Comparison of ENCODE assay signal across 8 cellular contexts in genomic region chr1:43653339-43653738, GRCh38. TPM values are rescaled to one million over a fixed set of nuclear protein-coding genes. Genes with fewer than 3 reads are reported as not detected.
DNase-seq lines count a peak whose midpoint lies in the region; ATAC-seq and TF ChIP-seq lines count a peak whose summit lies in the region.

No MANE protein-coding gene starts in this region.

- H3K4me3 Mint-ChIP-seq in CD8-positive, alpha-beta T cell = no peak overlapping the region
- H3K4me3 Mint-ChIP-seq in activated CD4-positive, alpha-beta memory T cell treated with anti-CD3 and anti-CD28 coated beads, Interleukin-2, amount 10 ng/mL, durations not matched to agents 7 days and 5 days = no peak overlapping the region

- peaks cover 11% of the 10 kb centered on the region for H3K36me3 ChIP-seq in CD8-positive, alpha-beta T cell (ENCODE audit: insufficient read depth, low read length)
- H3K36me3 ChIP-seq in iPS-18a (ENCODE audit: control insufficient read depth, low read depth, low read length) = peaks cover 43% of the 10 kb centered on the region

- no peaks in the 10 kb centered on the region for H3K9me3 Mint-ChIP-seq in CD8-positive, alpha-beta T cell
- no peaks in the 10 kb centered on the region for H3K9me3 Mint-ChIP-seq in activated CD4-positive, alpha-beta memory T cell treated with anti-CD3 and anti-CD28 coated beads, Interleukin-2, amount 10 ng/mL, durations not matched to agents 7 days and 5 days

- H3K9me3 ChIP-seq in CD8-positive, alpha-beta T cell (ENCODE audit: low read length) = no peaks in the 10 kb centered on the region
- H3K9me3 ChIP-seq in iPS-18a (ENCODE audit: control insufficient read depth, low read depth, low read length) = no peaks in the 10 kb centered on the region

- no peak overlapping the region for H3K27ac ChIP-seq in CD8-positive, alpha-beta T cell (ENCODE audit: low read depth, low read length)
- peak overlapping the region; percentile 30 for H3K27ac ChIP-seq in iPS-18a (ENCODE audit: low read length)

- POLR2A ChIA-PET in CD8-positive, alpha-beta T cell (lab: Charles Lee) = interaction anchor here (1.3 kb wide), 1 partner anchor 54 kb away, joined by 3 read pairs; the partner anchor contains the start of gene ST3GAL3
- POLR2A ChIA-PET in activated CD4-positive, alpha-beta memory T cell treated with anti-CD3 and anti-CD28 coated beads, Interleukin-2, amount 10 ng/mL, durations not matched to agents 7 days and 5 days (lab: Charles Lee) = interaction anchor here (1.0 to 5.2 kb wide), 4 partner anchors 11 to 285 kb away, joined by 3 to 64 read pairs (median 6); partner anchors contain the start of gene ST3GAL3

- peak overlapping the region; percentile 3 for H3K27ac Mint-ChIP-seq in CD8-positive, alpha-beta T cell
- H3K27ac Mint-ChIP-seq in activated CD4-positive, alpha-beta memory T cell treated with anti-CD3 and anti-CD28 coated beads, Interleukin-2, amount 10 ng/mL, durations not matched to agents 7 days and 5 days = peak overlapping the region; percentile 1

- CTCF ChIA-PET in CD8-positive, alpha-beta T cell (lab: Charles Lee) = no interaction called here
- CTCF ChIA-PET in activated CD4-positive, alpha-beta memory T cell treated with anti-CD3 and anti-CD28 coated beads, Interleukin-2, amount 10 ng/mL, durations not matched to agents 7 days and 5 days (lab: Charles Lee) = interaction anchor here (0.9 to 1.4 kb wide), 5 partner anchors 11 to 426 kb away, joined by 3 to 5 read pairs (median 4); no protein-coding TSS in a partner anchor

- no peak for DNase-seq in CD8-positive, alpha-beta T cell
- DNase-seq in HFF-Myc (ENCODE audit: extremely low read depth, low read depth) (peak; percentile 14), NCI-H1694 treated with DMSO at 0.1 percent for 48 hours (lab: John Stamatoyannopoulos, UW) (no peak)
- DNase-seq in activated CD4-positive, alpha-beta memory T cell treated with anti-CD3 and anti-CD28 coated beads, Interleukin-2, amount 10 ng/mL, durations not matched to agents 7 days and 5 days = peak; percentile 20
- no peak for DNase-seq in stimulated activated CD4-positive, alpha-beta T cell treated with anti-CD3 and anti-CD28 coated beads, Interleukin-4, amount 100 ng/mL, for 1 hour
- no peak for DNase-seq in activated CD8-positive, alpha-beta memory T cell treated with anti-CD3 and anti-CD28 coated beads, Interleukin-2, amount 50 U/mL, for 48 hours

- no peaks in the 10 kb centered on the region for H3K27me3 ChIP-seq in CD8-positive, alpha-beta T cell (ENCODE audit: insufficient read depth, low read length)
- H3K27me3 ChIP-seq in iPS-18a (ENCODE audit: control insufficient read depth, insufficient read depth, low read length) = no peaks in the 10 kb centered on the region

- TF ChIP-seq CTCF in CD8-positive, alpha-beta T cell (IDR thresholded peaks at IDR 0.05) = no peak
- peak; percentile 37 for TF ChIP-seq CTCF in HFF-Myc (IDR thresholded peaks at IDR 0.05; ENCODE audit: low read depth, low read length, missing control alignments)

- H3K4me1 ChIP-seq in CD8-positive, alpha-beta T cell (ENCODE audit: insufficient read depth, low read length) = peaks cover 17% of the 10 kb centered on the region
- peaks cover 18% of the 10 kb centered on the region for H3K4me1 ChIP-seq in iPS-18a (ENCODE audit: control insufficient read depth, low read depth, low read length)

- intact Hi-C loops in CD8-positive, alpha-beta T cell (cut with DNase I, micrococcal nuclease) = loop anchor here in 1 of 2 experiments (5.0 to 10.0 kb wide), 4 partner anchors 296 to 1849 kb away; partner anchors contain the start of genes CCDC163, CDC20, CFAP57 and DMAP1

- H3K27me3 Mint-ChIP-seq in CD8-positive, alpha-beta T cell (ENCODE audit: low read depth) = no peaks in the 10 kb centered on the region
- no peaks in the 10 kb centered on the region for H3K27me3 Mint-ChIP-seq in activated CD4-positive, alpha-beta memory T cell treated with anti-CD3 and anti-CD28 coated beads, Interleukin-2, amount 10 ng/mL, durations not matched to agents 7 days and 5 days

- peaks cover 54% of the 10 kb centered on the region for H3K36me3 Mint-ChIP-seq in CD8-positive, alpha-beta T cell
- H3K36me3 Mint-ChIP-seq in activated CD4-positive, alpha-beta memory T cell treated with anti-CD3 and anti-CD28 coated beads, Interleukin-2, amount 10 ng/mL, durations not matched to agents 7 days and 5 days (ENCODE audit: low read depth) = peaks cover 35% of the 10 kb centered on the region

- ATAC-seq in CD8-positive, alpha-beta T cell = no peak
- no peak for ATAC-seq in GM19035 (IDR thresholded peaks at IDR 0.05; ENCODE audit: unreplicated experiment)

- peaks cover 41% of the 10 kb centered on the region for H3K4me1 Mint-ChIP-seq in CD8-positive, alpha-beta T cell (ENCODE audit: low read depth)
- H3K4me1 Mint-ChIP-seq in activated CD4-positive, alpha-beta memory T cell treated with anti-CD3 and anti-CD28 coated beads, Interleukin-2, amount 10 ng/mL, durations not matched to agents 7 days and 5 days = peaks cover 37% of the 10 kb centered on the region

- no peak overlapping the region for H3K9ac ChIP-seq in iPS-18a (ENCODE audit: low read length)

- no peak overlapping the region for H3K4me3 ChIP-seq in CD8-positive, alpha-beta T cell (ENCODE audit: low read depth, low read length)
- H3K4me3 ChIP-seq in HFF-Myc (replicated peaks; ENCODE audit: low read depth, low read length) (no peak overlapping the region), iPS-18a (ENCODE audit: low read length) (peak overlapping the region; percentile 46)

RNA-seq across cellular contexts. Expression of gene KDM4A, which starts 3.4 kb away (rescaled TPM):
- 10 to 100 TPM; 20.0 to 22.5 TPM for total RNA-seq in CD8-positive, alpha-beta T cell
- total RNA-seq in activated CD4-positive, alpha-beta memory T cell treated with anti-CD3 and anti-CD28 coated beads, Interleukin-2, amount 10 ng/mL, durations not matched to agents 7 days and 5 days = 10 to 100 TPM; 45.3 to 49.4 TPM

RNA-seq across cellular contexts. Expression of gene ST3GAL3, which starts 54.0 kb away (rescaled TPM):
- 10 to 100 TPM; 12.2 to 14.2 TPM for total RNA-seq in CD8-positive, alpha-beta T cell
- total RNA-seq in activated CD4-positive, alpha-beta memory T cell treated with anti-CD3 and anti-CD28 coated beads, Interleukin-2, amount 10 ng/mL, durations not matched to agents 7 days and 5 days = 10 to 100 TPM; 14.2 to 16.9 TPM

Comparison
In these comparisons a context has a peak if more than half of its experiments do, and no peak if none do; other contexts are left out.
1. DNase-seq: peak in HFF-Myc (single experiment) and activated CD4-positive, alpha-beta memory T cell treated with anti-CD3 and anti-CD28 coated beads, Interleukin-2, amount 10 ng/mL, durations not matched to agents 7 days and 5 days (single experiment); none in CD8-positive, alpha-beta T cell (0 of 7), stimulated activated CD4-positive, alpha-beta T cell treated with anti-CD3 and anti-CD28 coated beads, Interleukin-4, amount 100 ng/mL, for 1 hour (single experiment), activated CD8-positive, alpha-beta memory T cell treated with anti-CD3 and anti-CD28 coated beads, Interleukin-2, amount 50 U/mL, for 48 hours (single experiment) and NCI-H1694 treated with DMSO at 0.1 percent for 48 hours (single experiment).